ENCODE assay signal across 23 cellular contexts in genomic region chrX:30280428-30280827, GRCh38. TPM values are rescaled to one million over a fixed set of nuclear protein-coding genes. Genes with fewer than 3 reads are reported as not detected.
DNase-seq lines count a peak whose midpoint lies in the region; ATAC-seq, FAIRE-seq and TF ChIP-seq lines count a peak whose summit lies in the region.
"Had no signal": no experiment of that assay in that cellular context is flagged by ENCODE, and none has a peak within 500 bp of the region (broad histone marks: within the 10 kb centered on the region; RNA-seq: fewer than 3 reads in every experiment).

No MANE protein-coding gene starts in this region.

- TF ChIP-seq POLR2A in A549 (IDR thresholded peaks at IDR 0.05; ENCODE audit: low read length) = no peak

- no peaks in the 10 kb centered on the region for H3K27me3 Mint-ChIP-seq in naive thymus-derived CD4-positive, alpha-beta T cell
- no peaks in the 10 kb centered on the region for H3K27me3 Mint-ChIP-seq in HFFc6 (ENCODE audit: insufficient read depth)

- POLR2A ChIA-PET in A549 (lab: Yijun Ruan, JAX) = no interaction called here
- POLR2A ChIA-PET in naive thymus-derived CD4-positive, alpha-beta T cell (lab: Charles Lee) = no interaction called here

- H3K27ac ChIP-seq in A549 (peak overlapping the region; percentile 7 to 24; a peak in 2 of 6 replicates), KOPT-K1 (ENCODE audit: low read depth, low read length, poor library complexity, severe bottlenecking) (peak overlapping the region; percentile 34)
- no peak overlapping the region for H3K27ac ChIP-seq in naive thymus-derived CD4-positive, alpha-beta T cell (ENCODE audit: low read depth, low read length)
- H3K27ac ChIP-seq: 22Rv1, BLaER1, GM23248 had no signal

- H3K9me3 ChIP-seq in A549 = peaks cover 5% of the 10 kb centered on the region; the same call in 1 of the 3 replicates
- no peaks in the 10 kb centered on the region for H3K9me3 ChIP-seq in KOPT-K1 (ENCODE audit: insufficient read depth, low read length, poor library complexity, severe bottlenecking)
- H3K9me3 ChIP-seq in naive thymus-derived CD4-positive, alpha-beta T cell (ENCODE audit: control insufficient read depth in 2 of 3, low read length in 3 of 3) = no peaks in the 10 kb centered on the region
- H3K9me3 ChIP-seq: BLaER1, HAP-1 had no signal

- H3K27ac Mint-ChIP-seq in naive thymus-derived CD4-positive, alpha-beta T cell = no peak overlapping the region
- no peak overlapping the region for H3K27ac Mint-ChIP-seq in HFFc6
- H3K27ac Mint-ChIP-seq: CD8-positive, alpha-beta memory T cell had no signal

- no peak for TF ChIP-seq CTCF in A549 (IDR thresholded peaks at IDR 0.05)
- TF ChIP-seq CTCF in bronchial epithelial cell (IDR thresholded peaks at IDR 0.05; ENCODE audit: insufficient read depth, low read length, severe bottlenecking) = no peak
- no peak for TF ChIP-seq CTCF in HFFc6 (IDR thresholded peaks at IDR 0.05)

- H3K4me1 ChIP-seq in A549 = peaks cover 31% of the 10 kb centered on the region
- no peaks in the 10 kb centered on the region for H3K4me1 ChIP-seq in naive thymus-derived CD4-positive, alpha-beta T cell (ENCODE audit: control insufficient read depth in 2 of 2, insufficient read depth in 2 of 2, low read length in 2 of 2)
- H3K4me1 ChIP-seq: BLaER1, HAP-1 had no signal

- H3K36me3 ChIP-seq in KOPT-K1 (ENCODE audit: insufficient read depth, low read length) (no peaks in the 10 kb centered on the region), bronchial epithelial cell (ENCODE audit: control insufficient read depth, insufficient read depth, low read length) (no peaks in the 10 kb centered on the region)
- H3K36me3 ChIP-seq in naive thymus-derived CD4-positive, alpha-beta T cell (ENCODE audit: control insufficient read depth in 2 of 3, insufficient read depth in 3 of 3, low read length in 3 of 3) = no peaks in the 10 kb centered on the region
- H3K36me3 ChIP-seq: BLaER1, HAP-1 had no signal

- H3K4me3 Mint-ChIP-seq in naive thymus-derived CD4-positive, alpha-beta T cell = no peak overlapping the region
- no peak overlapping the region for H3K4me3 Mint-ChIP-seq in HFFc6
- H3K4me3 Mint-ChIP-seq: CD8-positive, alpha-beta memory T cell had no signal

- no peak for TF ChIP-seq RAD21 in A549 (conservative IDR thresholded peaks at IDR 0.05 in 1 of 2, IDR thresholded peaks at IDR 0.05 in 1 of 2)

- DNase-seq in A549 (ENCODE audit: low read depth in 1 of 2, low spot score in 1 of 2) (no peak), bronchial epithelial cell (ENCODE audit: low read depth) (no peak), HFFc6 (no peak), NCI-H1694 (lab: John Stamatoyannopoulos, UW) (no peak), activated T-cell treated with anti-CD3 and anti-CD28 coated beads for 4 hours (no peak)
- peak in 5 of 9 donors; percentile 1 to 25 (median 10) for DNase-seq in naive thymus-derived CD4-positive, alpha-beta T cell
- DNase-seq: CD8-positive, alpha-beta memory T cell; COR-L47; DMS 273 treated with DMSO at 0.1 percent for 48 hours; GDM1; GM23248; IMR-90; KG1 had no signal

- H3K9me3 Mint-ChIP-seq in naive thymus-derived CD4-positive, alpha-beta T cell = peaks cover 0 to 2% (median 0%) of the 10 kb centered on the region in 11 donors
- H3K9me3 Mint-ChIP-seq in HFFc6 = no peaks in the 10 kb centered on the region
- H3K9me3 Mint-ChIP-seq: CD8-positive, alpha-beta memory T cell had no signal

- H3K36me3 Mint-ChIP-seq in naive thymus-derived CD4-positive, alpha-beta T cell = no peaks in the 10 kb centered on the region
- H3K36me3 Mint-ChIP-seq in HFFc6 (ENCODE audit: low read depth) = no peaks in the 10 kb centered on the region
- H3K36me3 Mint-ChIP-seq: CD8-positive, alpha-beta memory T cell had no signal

- WGBS in A549 (ENCODE audit: missing lambda C conversion rate) = 100% methylated on average over 1 of the region's 1 CpG

- H3K27me3 ChIP-seq in bronchial epithelial cell (ENCODE audit: control insufficient read depth, insufficient read depth, low read length) = no peaks in the 10 kb centered on the region
- no peaks in the 10 kb centered on the region for H3K27me3 ChIP-seq in naive thymus-derived CD4-positive, alpha-beta T cell (ENCODE audit: control insufficient read depth in 2 of 2, insufficient read depth in 2 of 2, low read length in 2 of 2)
- H3K27me3 ChIP-seq: BLaER1 had no signal

- intact Hi-C loops in naive thymus-derived CD4-positive, alpha-beta T cell (cut with micrococcal nuclease) = no loop called here

- ATAC-seq in A549 = no peak
- ATAC-seq in naive thymus-derived CD4-positive, alpha-beta T cell = no peak

- no peak overlapping the region for H3K4me3 ChIP-seq in A549
- no peak overlapping the region for H3K4me3 ChIP-seq in bronchial epithelial cell (ENCODE audit: low read depth, low read length)
- no peak overlapping the region for H3K4me3 ChIP-seq in naive thymus-derived CD4-positive, alpha-beta T cell (ENCODE audit: low read length)
- H3K4me3 ChIP-seq: BLaER1, GM23248, HAP-1 had no signal

- TF ChIP-seq EP300 in A549 (IDR thresholded peaks at IDR 0.05) = no peak

- FAIRE-seq in A549 (lab: Jason Lieb, UNC) = peak; percentile 94
- peak; percentile 52 for FAIRE-seq in bronchial epithelial cell (lab: Jason Lieb, UNC)
- FAIRE-seq: GM12892, GM18507 had no signal

- CTCF ChIA-PET in A549 (lab: Yijun Ruan, JAX) = interaction anchor here (0.5 to 1.4 kb wide), 3 partner anchors 28 to 224 kb away, joined by 3 to 9 read pairs (median 3); partner anchors contain the start of gene NR0B1
- CTCF ChIA-PET in naive thymus-derived CD4-positive, alpha-beta T cell (lab: Charles Lee) = no interaction called here

- H3K4me1 Mint-ChIP-seq in naive thymus-derived CD4-positive, alpha-beta T cell = peaks cover 0 to 22% (median 7%) of the 10 kb centered on the region in 7 donors
- H3K4me1 Mint-ChIP-seq in HFFc6 (ENCODE audit: low read depth) = peaks cover 48% of the 10 kb centered on the region
- H3K4me1 Mint-ChIP-seq: CD8-positive, alpha-beta memory T cell had no signal

- no peak overlapping the region for H3K4me2 ChIP-seq in A549
- H3K4me2 ChIP-seq: BLaER1 had no signal

TF ChIP-seq in A549, 52 proteins besides CTCF, POLR2A, EP300 and RAD21 (continues in another document):
- TF ChIP-seq JUNB (IDR thresholded peaks at IDR 0.05) (no peak), ZC3H11A (IDR thresholded peaks at IDR 0.05) (no peak), NFE2L2 (conservative IDR thresholded peaks at IDR 0.05; ENCODE audit: low read length) (no peak), CEBPB (IDR thresholded peaks at IDR 0.05) (no peak), HOXA7 (CRISPR knock-in tag; IDR thresholded peaks at IDR 0.05) (no peak), MAX (IDR thresholded peaks at IDR 0.05) (no peak), MAZ (IDR thresholded peaks at IDR 0.05; ENCODE audit: borderline replicate concordance, low read depth, low read length) (no peak), TFCP2L1 (CRISPR knock-in tag; IDR thresholded peaks at IDR 0.05) (no peak), TP53 (CRISPR knock-in tag; IDR thresholded peaks at IDR 0.05) (no peak), GATA3 (IDR thresholded peaks at IDR 0.05; ENCODE audit: borderline replicate concordance) (no peak)

RNA-seq across cellular contexts. Expression of gene NR0B1, which starts 28.8 kb away (rescaled TPM):
- 26.6 and 30.0 TPM in 2 replicates for polyA plus RNA-seq in A549 (2011; rRNA removed)
- polyA plus RNA-seq in A549 (2012; cell fraction: cytosol; rRNA removed) = 59.8 and 85.9 TPM in 2 replicates
- 62.5 and 105 TPM in 2 replicates for polyA plus RNA-seq in A549 (2012; cell fraction: nucleus; rRNA removed)
- 17.9 to 21.1 TPM (median 19.5 TPM) in 3 replicates for polyA plus RNA-seq in A549 (2017; fragmentation: RNase III; extraction: RNeasy Plus Mini Kit Qiagen cat#74134 plus additional on column Dnase treatment)
- polyA minus RNA-seq in A549 (2011; rRNA and poly(A)+ RNA removed) = 16.8 and 16.9 TPM in 2 replicates
- 0.26 TPM in 1 of 2 replicates, not detected in the other for total RNA-seq in bronchial epithelial cell
- not detected for total RNA-seq in naive thymus-derived CD4-positive, alpha-beta T cell
- not detected for polyA plus RNA-seq in naive thymus-derived CD4-positive, alpha-beta T cell
- not detected for total RNA-seq in HFFc6 (2021; fragmentation: NEBNext Ultra II Directional; extraction: Animal tissue kit (Norgen Biotek cat#: 25700))
- total RNA-seq: CD8-positive, alpha-beta memory T cell; Daoy; GM23248; H4; IMR-90 had no signal
- polyA plus RNA-seq: CD8-positive, alpha-beta memory T cell; GM23248; IMR-90 had no signal

RNA-seq across cellular contexts. Expression of gene MAGEB1, which starts 33.5 kb away (rescaled TPM):
- polyA plus RNA-seq in A549 (2011; rRNA removed) (not detected in 2 replicates), A549 (2017; fragmentation: RNase III; extraction: RNeasy Plus Mini Kit Qiagen cat#74134 plus additional on column Dnase treatment) (not detected in 3 replicates)
- polyA plus RNA-seq in A549 (2012; cell fraction: cytosol; rRNA removed) = not detected in 2 replicates
- polyA plus RNA-seq in A549 (2012; cell fraction: nucleus; rRNA removed) = not detected in 2 replicates
- polyA minus RNA-seq in A549 (2011; rRNA and poly(A)+ RNA removed) = not detected in 2 replicates
- total RNA-seq in bronchial epithelial cell = not detected in 2 replicates
- not detected for total RNA-seq in naive thymus-derived CD4-positive, alpha-beta T cell
- not detected for polyA plus RNA-seq in naive thymus-derived CD4-positive, alpha-beta T cell
- not detected for total RNA-seq in HFFc6 (2021; fragmentation: NEBNext Ultra II Directional; extraction: Animal tissue kit (Norgen Biotek cat#: 25700))
- total RNA-seq: A673; CD8-positive, alpha-beta memory T cell; GM23248; H4; IMR-90 had no signal
- polyA plus RNA-seq: AG04450; CD8-positive, alpha-beta memory T cell; GM23248; IMR-90 had no signal

RNA-seq across cellular contexts. Expression of gene MAGEB4, which starts 38.6 kb away (rescaled TPM):
- not detected in 2 replicates for polyA plus RNA-seq in A549 (2011; rRNA removed)
- not detected in 2 replicates for polyA plus RNA-seq in A549 (2012; cell fraction: cytosol; rRNA removed)
- polyA plus RNA-seq in A549 (2012; cell fraction: nucleus; rRNA removed) = not detected in 2 replicates
- polyA plus RNA-seq in A549 (2017; fragmentation: RNase III; extraction: RNeasy Plus Mini Kit Qiagen cat#74134 plus additional on column Dnase treatment) = not detected in 3 replicates
- not detected in 2 replicates for polyA minus RNA-seq in A549 (2011; rRNA and poly(A)+ RNA removed)
- not detected in 2 replicates for total RNA-seq in bronchial epithelial cell
- not detected for total RNA-seq in naive thymus-derived CD4-positive, alpha-beta T cell
- polyA plus RNA-seq in naive thymus-derived CD4-positive, alpha-beta T cell = not detected
- total RNA-seq in HFFc6 (2021; fragmentation: NEBNext Ultra II Directional; extraction: Animal tissue kit (Norgen Biotek cat#: 25700)) = not detected
- total RNA-seq: A673; CD8-positive, alpha-beta memory T cell; Daoy; GM23248; H4; IMR-90 had no signal
- polyA plus RNA-seq: AG04450; CD8-positive, alpha-beta memory T cell; GM23248; IMR-90 had no signal

RNA-seq across cellular contexts. Expression of gene MAGEB3, which starts 50.0 kb away (rescaled TPM):
- not detected in 2 replicates for polyA plus RNA-seq in A549 (2011; rRNA removed)
- polyA plus RNA-seq in A549 (2012; cell fraction: cytosol; rRNA removed) = not detected in 2 replicates
- not detected in 2 replicates for polyA plus RNA-seq in A549 (2012; cell fraction: nucleus; rRNA removed)
- not detected in 3 replicates for polyA plus RNA-seq in A549 (2017; fragmentation: RNase III; extraction: RNeasy Plus Mini Kit Qiagen cat#74134 plus additional on column Dnase treatment)
- not detected in 2 replicates for polyA minus RNA-seq in A549 (2011; rRNA and poly(A)+ RNA removed)
- total RNA-seq in bronchial epithelial cell = not detected in 2 replicates
- total RNA-seq in naive thymus-derived CD4-positive, alpha-beta T cell = not detected
- not detected for polyA plus RNA-seq in naive thymus-derived CD4-positive, alpha-beta T cell
- not detected for total RNA-seq in HFFc6 (2021; fragmentation: NEBNext Ultra II Directional; extraction: Animal tissue kit (Norgen Biotek cat#: 25700))
- total RNA-seq: A673; CD8-positive, alpha-beta memory T cell; GM23248; H4; IMR-90 had no signal
- polyA plus RNA-seq: AG04450; CD8-positive, alpha-beta memory T cell; GM23248; IMR-90 had no signal

Comparison
In these comparisons a context has a peak if more than half of its experiments do, and no peak if none do; other contexts are left out.
1. DNase-seq: peak in naive thymus-derived CD4-positive, alpha-beta T cell (5 of 9); none in A549 (0 of 2), bronchial epithelial cell (single experiment), HFFc6 (single experiment), NCI-H1694 (single experiment) and activated T-cell treated with anti-CD3 and anti-CD28 coated beads for 4 hours (single experiment).